ENCODE assay signal across 18 cellular contexts in genomic region chr10:124842721-124843120, GRCh38. TPM values are rescaled to one million over a fixed set of nuclear protein-coding genes. Genes with fewer than 3 reads are reported as not detected.
DNase-seq lines count a peak whose midpoint lies in the region; ATAC-seq and TF ChIP-seq lines count a peak whose summit lies in the region.
"Had no signal": no experiment of that assay in that cellular context is flagged by ENCODE, and none has a peak within 500 bp of the region (broad histone marks: within the 10 kb centered on the region; RNA-seq: fewer than 3 reads in every experiment).

No MANE protein-coding gene starts in this region.

- H3K4me3 ChIP-seq in AG10803 (ENCODE audit: low read length) (no peak overlapping the region), fibroblast of villous mesenchyme (ENCODE audit: low read depth, low read length) (no peak overlapping the region)
- H3K4me3 ChIP-seq: GM12878 had no signal

- ATAC-seq in HG03469 (IDR thresholded peaks at IDR 0.05; ENCODE audit: unreplicated experiment): no peak
- ATAC-seq: GM12878, HepG2 had no signal

- DNase-seq in AG10803 (ENCODE audit: low read depth): peak; percentile 25
- peak; percentile 15 for DNase-seq in GM03348 (ENCODE audit: low spot score)
- peak; percentile 2 for DNase-seq in M059J (ENCODE audit: low read depth)
- DNase-seq in fibroblast of villous mesenchyme (ENCODE audit: low read depth): peak; percentile 56
- DNase-seq in islet precursor cell: no peak
- DNase-seq in activated effector memory CD4-positive, alpha-beta T cell treated with anti-CD3 and anti-CD28 coated beads, Interleukin-2, amount 50 U/mL, for 16 hours: no peak
- no peak for DNase-seq in NCI-H2081 (lab: John Stamatoyannopoulos, UW)
- DNase-seq: 8988T; AML-193; Caco-2; CD4-positive, alpha-beta T cell; GF-D8; H9; Kasumi-1; KG1 had no signal

- TF ChIP-seq CTCF in AG10803 (conservative IDR thresholded peaks at IDR 0.05; ENCODE audit: low read length) (no peak), fibroblast of villous mesenchyme (IDR thresholded peaks at IDR 0.05; ENCODE audit: insufficient read depth, low read depth, low read length) (no peak)

RNA-seq across cellular contexts. Expression of gene ABRAXAS2, which starts 41.1 kb away (rescaled TPM):
- total RNA-seq in M059J (2014; rRNA removed; shearing (Covaris generic)): 17.0 and 17.1 TPM in 2 replicates
- 12.9 and 22.5 TPM in 2 replicates for total RNA-seq in fibroblast of villous mesenchyme

RNA-seq across cellular contexts. Expression of gene EEF1AKMT2, which starts 51.0 kb away (rescaled TPM):
- 21.1 and 28.9 TPM in 2 replicates for total RNA-seq in M059J (2014; rRNA removed; shearing (Covaris generic))
- total RNA-seq in fibroblast of villous mesenchyme: 19.9 and 20.0 TPM in 2 replicates

Comparison
In these comparisons a context has a peak if more than half of its experiments do, and no peak if none do; other contexts are left out.
1. DNase-seq: peak in AG10803 (single experiment), GM03348 (single experiment), M059J (single experiment) and fibroblast of villous mesenchyme (single experiment); none in islet precursor cell (single experiment), activated effector memory CD4-positive, alpha-beta T cell treated with anti-CD3 and anti-CD28 coated beads, Interleukin-2, amount 50 U/mL, for 16 hours (single experiment) and NCI-H2081 (0 of 2).